ENCODE assay signal across 8 cellular contexts in the genomic region with DNA sequence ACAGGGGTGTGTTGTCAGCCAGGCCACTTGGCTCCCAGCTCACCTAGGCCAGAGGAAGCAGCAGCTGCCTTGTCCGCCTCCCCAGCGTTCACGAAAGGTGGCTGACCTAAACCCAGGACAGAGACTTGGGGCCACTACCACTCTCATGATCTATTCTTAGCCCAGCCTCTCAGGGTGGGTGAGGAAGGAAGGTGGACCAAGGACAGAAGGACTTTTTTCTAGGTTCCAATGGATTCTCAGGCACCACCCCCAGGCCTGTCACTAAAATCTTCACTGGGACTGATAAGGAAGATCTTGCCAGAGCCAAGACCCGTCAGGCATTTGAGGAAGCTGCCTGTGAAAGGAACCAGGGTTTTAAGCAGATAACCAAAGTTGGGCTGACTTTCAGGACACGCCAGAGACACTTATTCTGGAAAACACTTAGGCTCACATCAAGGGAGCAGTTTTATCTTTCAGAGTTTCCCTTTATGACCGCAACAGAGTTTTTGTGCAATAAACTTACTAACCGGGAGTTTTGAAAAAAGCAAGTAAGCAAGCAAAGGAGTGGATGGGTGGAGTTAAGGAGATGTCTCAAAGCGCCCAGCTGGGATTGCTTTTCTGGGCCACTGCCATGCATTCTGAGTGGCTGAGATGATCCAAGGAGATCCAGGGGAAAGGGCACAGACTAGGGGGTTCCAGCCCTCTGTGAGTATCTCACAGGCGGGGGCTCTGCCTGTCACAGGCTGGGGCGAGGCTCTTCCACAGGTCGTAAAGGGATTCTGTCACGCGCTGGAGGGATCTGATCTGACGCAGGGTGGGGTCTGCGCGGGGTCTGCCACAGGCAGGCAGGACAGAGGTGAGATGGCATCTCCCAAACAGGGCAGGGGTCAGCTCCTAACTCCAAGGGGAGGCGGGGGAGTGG. TPM values are rescaled to one million over a fixed set of nuclear protein-coding genes. Genes with fewer than 3 reads are reported as not detected.
DNase-seq lines count a peak whose midpoint lies in the region; ATAC-seq and TF ChIP-seq lines count a peak whose summit lies in the region.

No MANE protein-coding gene starts in this region.

- no peak for DNase-seq in activated naive CD4-positive, alpha-beta T cell treated with anti-CD3 and anti-CD28 coated beads, Interleukin-2, amount 10 ng/mL, durations not matched to agents 7 days and 5 days
- no peak for DNase-seq in activated naive CD4-positive, alpha-beta T cell (lab: John Stamatoyannopoulos, UW)
- DNase-seq in OCI-M1 (lab: John Stamatoyannopoulos, UW) (peak; percentile 83), dedifferentiated amniotic fluid mesenchymal stem cell (ENCODE audit: extremely low spot score) (peak; percentile 51), right lobe of liver (no peak), thoracic aorta (ENCODE audit: low spot score) (no peak), NCI-H1417 treated with DMSO at 0.1 percent for 48 hours (lab: John Stamatoyannopoulos, UW) (no peak), HuH-7 (ENCODE audit: low spot score) (no peak)

- H3K27ac Mint-ChIP-seq in activated naive CD4-positive, alpha-beta T cell treated with anti-CD3 and anti-CD28 coated beads, Interleukin-2, amount 10 ng/mL, durations not matched to agents 7 days and 5 days = peak overlapping the region; percentile 92

- no peaks in the 10 kb centered on the region for H3K9me3 ChIP-seq in right lobe of liver
- H3K9me3 ChIP-seq in thoracic aorta = no peaks in the 10 kb centered on the region

- H3K36me3 ChIP-seq in right lobe of liver (no peaks in the 10 kb centered on the region), thoracic aorta (no peaks in the 10 kb centered on the region)

- H3K4me3 ChIP-seq in right lobe of liver (peak overlapping the region; percentile 98), thoracic aorta (peak overlapping the region; percentile 82)

- H3K27me3 ChIP-seq in right lobe of liver (no peaks in the 10 kb centered on the region), thoracic aorta (replicated peaks; ENCODE audit: insufficient read depth) (no peaks in the 10 kb centered on the region)

- H3K36me3 Mint-ChIP-seq in activated naive CD4-positive, alpha-beta T cell treated with anti-CD3 and anti-CD28 coated beads, Interleukin-2, amount 10 ng/mL, durations not matched to agents 7 days and 5 days = no peaks in the 10 kb centered on the region

- H3K4me1 ChIP-seq in right lobe of liver (peaks cover 0 to 9% (median 0%) of the 10 kb centered on the region in 4 donors), thoracic aorta (ENCODE audit: control insufficient read depth in 1 of 2, low read depth in 2 of 2) (peaks cover 7 to 13% of the 10 kb centered on the region in 2 donors)

- peaks cover 22% of the 10 kb centered on the region for H3K4me1 Mint-ChIP-seq in activated naive CD4-positive, alpha-beta T cell treated with anti-CD3 and anti-CD28 coated beads, Interleukin-2, amount 10 ng/mL, durations not matched to agents 7 days and 5 days

- CTCF ChIA-PET in activated naive CD4-positive, alpha-beta T cell treated with anti-CD3 and anti-CD28 coated beads, Interleukin-2, amount 10 ng/mL, durations not matched to agents 7 days and 5 days (lab: Charles Lee) = interaction anchor here (0.6 to 13.6 kb wide), 13 partner anchors 14 to 427 kb away, joined by 3 to 351 read pairs (median 4); no protein-coding TSS in a partner anchor

- H3K9me3 Mint-ChIP-seq in activated naive CD4-positive, alpha-beta T cell treated with anti-CD3 and anti-CD28 coated beads, Interleukin-2, amount 10 ng/mL, durations not matched to agents 7 days and 5 days = no peaks in the 10 kb centered on the region

- peak; percentile 1 to 7 (median 4) for ATAC-seq in right lobe of liver
- ATAC-seq in thoracic aorta (ENCODE audit: insufficient number of reproducible peaks, low FRiP score, low read depth) = no peak

- intact Hi-C loops in right lobe of liver (cut with DNase I) = loop anchor here (5.0 to 10.0 kb wide), 2 partner anchors 85 to 93 kb away; no protein-coding TSS in a partner anchor

- WGBS in right lobe of liver (ENCODE audit: insufficient coverage, low coverage, low lambda C conversion rate, missing lambda C conversion rate) = 15% methylated on average over 15 of the region's 17 CpGs

- peak overlapping the region; percentile 89 for H3K4me3 Mint-ChIP-seq in activated naive CD4-positive, alpha-beta T cell treated with anti-CD3 and anti-CD28 coated beads, Interleukin-2, amount 10 ng/mL, durations not matched to agents 7 days and 5 days

- peaks cover 13% of the 10 kb centered on the region for H3K27me3 Mint-ChIP-seq in activated naive CD4-positive, alpha-beta T cell treated with anti-CD3 and anti-CD28 coated beads, Interleukin-2, amount 10 ng/mL, durations not matched to agents 7 days and 5 days

- H3K27ac ChIP-seq in right lobe of liver (peak overlapping the region; percentile 36 to 62 (median 55)), thoracic aorta (no peak overlapping the region)

- TF ChIP-seq CTCF in right lobe of liver (IDR thresholded peaks at IDR 0.05) (no peak), thoracic aorta (IDR thresholded peaks at IDR 0.05) (no peak)

- TF ChIP-seq POLR2A in right lobe of liver (IDR thresholded peaks at IDR 0.05) = no peak

RNA-seq across cellular contexts. Expression of a gene that starts 1.0 kb away (rescaled TPM):
- total RNA-seq in right lobe of liver = 1 to 10 TPM; 3.6 to 8.0 (median 6.4) TPM
- 1 to 10 TPM; 7.5 to 8.7 TPM for total RNA-seq in thoracic aorta

RNA-seq across cellular contexts. Expression of a gene that starts 26.8 kb away (rescaled TPM):
- not detected for total RNA-seq in right lobe of liver
- not detected for total RNA-seq in thoracic aorta

RNA-seq across cellular contexts. Expression of a gene that starts 45.5 kb away (rescaled TPM):
- total RNA-seq in right lobe of liver (100 to 1,000 TPM; 101 to 255 (median 157) TPM), thoracic aorta (under 1 TPM in 1 of 2 donors, not detected in 1; 0.78 TPM)

Comparison
In these comparisons a context has a peak if more than half of its experiments do, and no peak if none do; other contexts are left out.
1. DNase-seq: peak in OCI-M1 (single experiment) and dedifferentiated amniotic fluid mesenchymal stem cell (single experiment); none in activated naive CD4-positive, alpha-beta T cell treated with anti-CD3 and anti-CD28 coated beads, Interleukin-2, amount 10 ng/mL, durations not matched to agents 7 days and 5 days (single experiment), activated naive CD4-positive, alpha-beta T cell (0 of 4), right lobe of liver (0 of 3), thoracic aorta (single experiment), NCI-H1417 treated with DMSO at 0.1 percent for 48 hours (single experiment) and HuH-7 (single experiment).
2. H3K27ac ChIP-seq: peak in right lobe of liver (3 of 3); none in thoracic aorta (0 of 2).
3. RNA of a gene that starts 45.5 kb away (total RNA-seq): 101 to 255 TPM in right lobe of liver; 0.78 TPM in thoracic aorta; every median in the first group is over 10 times any median in the second.